8 cellular contexts compared by ENCODE assay signal in genomic region chr7:135977742-135978066, GRCh38. TPM values are rescaled to one million over a fixed set of nuclear protein-coding genes. Genes with fewer than 3 reads are reported as not detected.
DNase-seq lines count a peak whose midpoint lies in the region; ATAC-seq lines count a peak whose summit lies in the region.

No MANE protein-coding gene starts in this region.

- H3K9me3 ChIP-seq in HUES48 (ENCODE audit: control insufficient read depth, insufficient read depth, low read length), result no peaks in the 10 kb centered on the region

- H3K9ac ChIP-seq in HUES48 (ENCODE audit: low read depth, low read length), result no peak overlapping the region

- H3K4me3 Mint-ChIP-seq in activated T-helper 1 cell treated with anti-CD3 and anti-CD28 coated beads, Interleukin-12 subunit alpha, Interleukin-12 subunit beta, Interleukin-2, Interleukin-4 antibody, amounts not matched to agents 30 ng/mL and 10 ng/mL and 1 ng/mL, durations not matched to agents 14 hours and 24 hours and 36 hours, result peak overlapping the region; percentile 98
- H3K4me3 Mint-ChIP-seq in stimulated activated memory B cell treated with anti-CD40 and anti-IgM and Interleukin-4, amounts not matched to agents 10 μg/mL and 1 μg/mL and 100 μg/mL, for 72 hours, result peak overlapping the region; percentile 95

- peaks cover 14% of the 10 kb centered on the region for H3K4me1 ChIP-seq in HUES48 (ENCODE audit: control insufficient read depth, insufficient read depth, low read length)

- peaks cover 13% of the 10 kb centered on the region for H3K36me3 ChIP-seq in HUES48 (ENCODE audit: control insufficient read depth, insufficient read depth, low read length)

- H3K27ac Mint-ChIP-seq in activated T-helper 1 cell treated with anti-CD3 and anti-CD28 coated beads, Interleukin-12 subunit alpha, Interleukin-12 subunit beta, Interleukin-2, Interleukin-4 antibody, amounts not matched to agents 30 ng/mL and 10 ng/mL and 1 ng/mL, durations not matched to agents 14 hours and 24 hours and 36 hours, result peak overlapping the region; percentile 88
- peak overlapping the region; percentile 85 for H3K27ac Mint-ChIP-seq in stimulated activated memory B cell treated with anti-CD40 and anti-IgM and Interleukin-4, amounts not matched to agents 10 μg/mL and 1 μg/mL and 100 μg/mL, for 72 hours

- H3K27ac ChIP-seq in HUES48 (ENCODE audit: low read depth, low read length), result no peak overlapping the region

- no peaks in the 10 kb centered on the region for H3K9me3 Mint-ChIP-seq in activated T-helper 1 cell treated with anti-CD3 and anti-CD28 coated beads, Interleukin-12 subunit alpha, Interleukin-12 subunit beta, Interleukin-2, Interleukin-4 antibody, amounts not matched to agents 30 ng/mL and 10 ng/mL and 1 ng/mL, durations not matched to agents 14 hours and 24 hours and 36 hours
- no peaks in the 10 kb centered on the region for H3K9me3 Mint-ChIP-seq in stimulated activated memory B cell treated with anti-CD40 and anti-IgM and Interleukin-4, amounts not matched to agents 10 μg/mL and 1 μg/mL and 100 μg/mL, for 72 hours

- no peak for DNase-seq in activated T-helper 1 cell treated with anti-CD3 and anti-CD28 coated beads, Interleukin-12 subunit alpha, Interleukin-12 subunit beta, Interleukin-2, Interleukin-4 antibody, amounts not matched to agents 30 ng/mL and 10 ng/mL and 1 ng/mL, durations not matched to agents 14 hours and 24 hours and 36 hours (ENCODE audit: low spot score)
- DNase-seq in COLO829 (ENCODE audit: low spot score) (no peak), DMS153 (lab: John Stamatoyannopoulos, UW) (no peak)

- peaks cover 75% of the 10 kb centered on the region for H3K4me1 Mint-ChIP-seq in activated T-helper 1 cell treated with anti-CD3 and anti-CD28 coated beads, Interleukin-12 subunit alpha, Interleukin-12 subunit beta, Interleukin-2, Interleukin-4 antibody, amounts not matched to agents 30 ng/mL and 10 ng/mL and 1 ng/mL, durations not matched to agents 14 hours and 24 hours and 36 hours (ENCODE audit: low read depth)
- H3K4me1 Mint-ChIP-seq in stimulated activated memory B cell treated with anti-CD40 and anti-IgM and Interleukin-4, amounts not matched to agents 10 μg/mL and 1 μg/mL and 100 μg/mL, for 72 hours, result peaks cover 68% of the 10 kb centered on the region

- no peaks in the 10 kb centered on the region for H3K27me3 ChIP-seq in HUES48 (ENCODE audit: control insufficient read depth, insufficient read depth, low read length)

- H3K27me3 Mint-ChIP-seq in activated T-helper 1 cell treated with anti-CD3 and anti-CD28 coated beads, Interleukin-12 subunit alpha, Interleukin-12 subunit beta, Interleukin-2, Interleukin-4 antibody, amounts not matched to agents 30 ng/mL and 10 ng/mL and 1 ng/mL, durations not matched to agents 14 hours and 24 hours and 36 hours (ENCODE audit: insufficient read depth), result peaks cover 2% of the 10 kb centered on the region
- no peaks in the 10 kb centered on the region for H3K27me3 Mint-ChIP-seq in stimulated activated memory B cell treated with anti-CD40 and anti-IgM and Interleukin-4, amounts not matched to agents 10 μg/mL and 1 μg/mL and 100 μg/mL, for 72 hours

- no peak for ATAC-seq in stimulated activated memory B cell treated with anti-CD40 and anti-IgM and Interleukin-4, amounts not matched to agents 10 μg/mL and 1 μg/mL and 100 μg/mL, for 72 hours
- ATAC-seq in HG02571 (IDR thresholded peaks at IDR 0.05; ENCODE audit: unreplicated experiment) (no peak), HG03520 (IDR thresholded peaks at IDR 0.05; ENCODE audit: unreplicated experiment) (no peak)

- peak overlapping the region; percentile 86 for H3K4me3 ChIP-seq in HUES48 (ENCODE audit: low read depth, low read length)
- H3K4me3 ChIP-seq in iPS-11a (ENCODE audit: low read depth, low read length), result peak overlapping the region; percentile 89

- H3K36me3 Mint-ChIP-seq in activated T-helper 1 cell treated with anti-CD3 and anti-CD28 coated beads, Interleukin-12 subunit alpha, Interleukin-12 subunit beta, Interleukin-2, Interleukin-4 antibody, amounts not matched to agents 30 ng/mL and 10 ng/mL and 1 ng/mL, durations not matched to agents 14 hours and 24 hours and 36 hours (ENCODE audit: low read depth), result peaks cover 11% of the 10 kb centered on the region
- H3K36me3 Mint-ChIP-seq in stimulated activated memory B cell treated with anti-CD40 and anti-IgM and Interleukin-4, amounts not matched to agents 10 μg/mL and 1 μg/mL and 100 μg/mL, for 72 hours, result no peaks in the 10 kb centered on the region

- intact Hi-C loops in activated T-helper 1 cell treated with anti-CD3 and anti-CD28 coated beads, Interleukin-12 subunit alpha, Interleukin-12 subunit beta, Interleukin-2, Interleukin-4 antibody, amounts not matched to agents 30 ng/mL and 10 ng/mL and 1 ng/mL, durations not matched to agents 14 hours and 24 hours and 36 hours (cut with micrococcal nuclease), result loop anchor here (1.0 to 2.0 kb wide), 4 partner anchors 32 to 1661 kb away; partner anchors contain the start of genes BPGM, SLC35B4 and STMP1

RNA-seq across cellular contexts. Expression of gene MTPN, which starts 0.5 kb away (rescaled TPM):
- 117 and 119 TPM in 2 replicates for total RNA-seq in activated T-helper 1 cell treated with anti-CD3 and anti-CD28 coated beads, Interleukin-12 subunit alpha, Interleukin-12 subunit beta, Interleukin-2, Interleukin-4 antibody, amounts not matched to agents 30 ng/mL and 10 ng/mL and 1 ng/mL, durations not matched to agents 14 hours and 24 hours and 36 hours
